Comparison of ENCODE assay signal across 8 cellular contexts in genomic region chr14:64550539-64551333, GRCh38. TPM values are rescaled to one million over a fixed set of nuclear protein-coding genes. Genes with fewer than 3 reads are reported as not detected.
DNase-seq lines count a peak whose midpoint lies in the region; ATAC-seq and TF ChIP-seq lines count a peak whose summit lies in the region.

No MANE protein-coding gene starts in this region.

- peak overlapping the region; percentile 81 for H3K4me2 ChIP-seq in trophoblast cell (ENCODE audit: low read length)
- no peak overlapping the region for H3K4me2 ChIP-seq in PC-3 (ENCODE audit: low read length)

- H3K4me1 ChIP-seq in esophagus muscularis mucosa (peaks cover 11 to 19% (median 17%) of the 10 kb centered on the region in 4 donors), trophoblast cell (ENCODE audit: control insufficient read depth in 1 of 2, insufficient read depth in 2 of 2, low read length in 2 of 2) (peaks cover 4 to 13% of the 10 kb centered on the region in 2 experiments), PC-3 (ENCODE audit: insufficient read depth, low read length) (no peaks in the 10 kb centered on the region), aorta (ENCODE audit: control insufficient read depth in 1 of 2, insufficient read depth in 2 of 2, low read length in 2 of 2) (no peaks in the 10 kb centered on the region)

- no peaks in the 10 kb centered on the region for H4K20me1 ChIP-seq in PC-3 (ENCODE audit: low read length)

- H2AK5ac ChIP-seq in trophoblast cell (ENCODE audit: low read length), result no peak overlapping the region

- H3K4ac ChIP-seq in trophoblast cell (ENCODE audit: low read depth, low read length), result no peak overlapping the region

- no peaks in the 10 kb centered on the region for H3K9me2 ChIP-seq in PC-3 (replicated peaks; ENCODE audit: low read length)

- TF ChIP-seq EP300 in esophagus muscularis mucosa (IDR thresholded peaks at IDR 0.05), result no peak

- no peak overlapping the region for H2BK5ac ChIP-seq in trophoblast cell (ENCODE audit: low read depth, low read length, poor library complexity)

- peaks cover 0 to 7% (median 0%) of the 10 kb centered on the region in 4 donors for H3K36me3 ChIP-seq in esophagus muscularis mucosa
- H3K36me3 ChIP-seq in trophoblast cell (ENCODE audit: control insufficient read depth in 1 of 2, insufficient read depth in 2 of 2, low read length in 2 of 2), result no peaks in the 10 kb centered on the region
- no peaks in the 10 kb centered on the region for H3K36me3 ChIP-seq in PC-3 (ENCODE audit: low read depth, low read length)
- H3K36me3 ChIP-seq in aorta (ENCODE audit: control insufficient read depth in 1 of 2, insufficient read depth in 2 of 2, low read length in 1 of 2), result no peaks in the 10 kb centered on the region

- H3K9ac ChIP-seq in trophoblast cell (ENCODE audit: low read length), result no peak overlapping the region
- H3K9ac ChIP-seq in PC-3 (ENCODE audit: low read length), result no peak overlapping the region

- H2AFZ ChIP-seq in trophoblast cell (ENCODE audit: insufficient read depth, low read length, poor library complexity), result no peak overlapping the region
- no peak overlapping the region for H2AFZ ChIP-seq in PC-3 (ENCODE audit: low read length)

- POLR2A ChIA-PET in PC-3 (lab: Charles Lee; ENCODE audit: unreplicated experiment), result interaction anchor here (0.6 kb wide), 1 partner anchor 220 kb away, joined by 3 read pairs; no protein-coding TSS in a partner anchor

- TF ChIP-seq CTCF in esophagus muscularis mucosa (IDR thresholded peaks at IDR 0.05) (no peak), PC-3 (conservative IDR thresholded peaks at IDR 0.05; ENCODE audit: low read depth, low read length) (no peak)

- H3K27ac ChIP-seq in esophagus muscularis mucosa (replicated peaks in 1 of 4) (peak overlapping the region in 2 of 4 donors; percentile 58 to 63), trophoblast cell (ENCODE audit: low read depth, low read length) (no peak overlapping the region), PC-3 (ENCODE audit: low read length) (no peak overlapping the region), aorta (ENCODE audit: low read depth in 1 of 2, low read length in 2 of 2) (no peak overlapping the region)

- peaks cover 3% of the 10 kb centered on the region for H3K79me2 ChIP-seq in trophoblast cell (ENCODE audit: control insufficient read depth, insufficient read depth, low read length, poor library complexity)
- H3K79me2 ChIP-seq in PC-3 (ENCODE audit: low read length), result no peaks in the 10 kb centered on the region

- intact Hi-C loops in esophagus muscularis mucosa (cut with DNase I), result no loop called here
- intact Hi-C loops in PC-3 (cut with micrococcal nuclease), result no loop called here
- intact Hi-C loops in aorta (cut with DNase I), result no loop called here

- H2BK120ac ChIP-seq in trophoblast cell (ENCODE audit: insufficient read depth, low read length, poor library complexity), result no peak overlapping the region

- H4K8ac ChIP-seq in trophoblast cell (ENCODE audit: low read depth, low read length), result no peak overlapping the region

- no peak overlapping the region for H3K23ac ChIP-seq in trophoblast cell (ENCODE audit: low read length)

- H3K4me3 ChIP-seq in esophagus muscularis mucosa, result peak overlapping the region in 3 of 4 donors; percentile 39 to 54 (median 51)
- no peak overlapping the region for H3K4me3 ChIP-seq in trophoblast cell (ENCODE audit: low read depth, low read length)
- no peak overlapping the region for H3K4me3 ChIP-seq in PC-3 (ENCODE audit: low read length)
- no peak overlapping the region for H3K4me3 ChIP-seq in aorta (ENCODE audit: low read length in 2 of 2)

- H3K18ac ChIP-seq in trophoblast cell (ENCODE audit: low read length), result no peak overlapping the region

- no peak overlapping the region for H4K12ac ChIP-seq in trophoblast cell (ENCODE audit: low read depth, low read length)

- H3K14ac ChIP-seq in trophoblast cell (ENCODE audit: low read length), result no peak overlapping the region

- H3K27me3 ChIP-seq in esophagus muscularis mucosa (peaks cover 0 to 4% (median 0%) of the 10 kb centered on the region in 4 donors), trophoblast cell (ENCODE audit: insufficient read depth, low read length) (no peaks in the 10 kb centered on the region), PC-3 (ENCODE audit: low read length) (no peaks in the 10 kb centered on the region), aorta (ENCODE audit: control insufficient read depth in 1 of 2, insufficient read depth in 2 of 2, low read length in 1 of 2) (no peaks in the 10 kb centered on the region)

- peaks cover 7% of the 10 kb centered on the region for H3K79me1 ChIP-seq in trophoblast cell (ENCODE audit: low read length)

- peak overlapping the region; percentile 69 for H4K91ac ChIP-seq in trophoblast cell (ENCODE audit: low read depth, low read length)

- CTCF ChIA-PET in PC-3 (lab: Charles Lee), result no interaction called here

- no peaks in the 10 kb centered on the region for H3F3A ChIP-seq in PC-3 (ENCODE audit: low read length, unreplicated experiment)

- no peak overlapping the region for H2BK12ac ChIP-seq in trophoblast cell (ENCODE audit: low read length)

- no peak for ATAC-seq in PC-3
- ATAC-seq in HG02623 (IDR thresholded peaks at IDR 0.05; ENCODE audit: unreplicated experiment), result no peak
- ATAC-seq in aorta (ENCODE audit: low FRiP score), result no peak

- no TSS peak for BruUV-seq in PC-3 (replicated peaks; lab: Mats Ljungman, UMichigan)

- DNase-seq in NCI-H1092 treated with DMSO at 0.1 percent for 48 hours (lab: John Stamatoyannopoulos, UW) (peak; percentile 57), NCI-H1092 (lab: John Stamatoyannopoulos, UW) (no peak), NCI-H524 treated with DMSO at 0.1 percent for 48 hours (lab: John Stamatoyannopoulos, UW) (peak; percentile 65), esophagus muscularis mucosa (ENCODE audit: extremely low spot score) (no peak), trophoblast cell (no peak), PC-3 (no peak), aorta (no peak)

- no peak for TF ChIP-seq POLR2A in esophagus muscularis mucosa (IDR thresholded peaks at IDR 0.05; ENCODE audit: low read depth)

- 75% methylated on average over 9 of the region's 9 CpGs for WGBS in esophagus muscularis mucosa
- WGBS in trophoblast cell (ENCODE audit: extremely low coverage, insufficient coverage, insufficient read length), result no CpG with 5 or more reads among the region's 9 CpGs
- 89 to 91% methylated on average over 9 of the region's 9 CpGs for WGBS in aorta, 2 donors

- H3K9me3 ChIP-seq in esophagus muscularis mucosa (no peaks in the 10 kb centered on the region), trophoblast cell (ENCODE audit: insufficient read depth, low read depth, low read length) (no peaks in the 10 kb centered on the region), PC-3 (ENCODE audit: low read length) (no peaks in the 10 kb centered on the region), aorta (ENCODE audit: control insufficient read depth, low read length) (no peaks in the 10 kb centered on the region)

RNA-seq across cellular contexts. Expression of gene PPP1R36, which starts 1.0 kb away (rescaled TPM):
- total RNA-seq in esophagus muscularis mucosa (under 1 TPM in 3 of 4 donors, not detected in 1; 0.34 to 0.83 (median 0.71) TPM), PC-3 (2014; rRNA removed) (0.26 TPM in 1 of 2 replicates, not detected in the other), aorta (1 to 10 TPM in 1 of 2 donors, under 1 TPM in 1; 0.42 to 1.0 TPM)
- polyA plus RNA-seq in trophoblast cell (2013), result 0.97 and 0.99 TPM in 2 replicates
- polyA plus RNA-seq in aorta, result 1 to 10 TPM; 1.4 to 1.9 TPM

RNA-seq across cellular contexts. Expression of gene HSPA2, which starts 10.2 kb away (rescaled TPM):
- 100 to 1,000 TPM; 196 to 334 (median 265) TPM for total RNA-seq in esophagus muscularis mucosa
- polyA plus RNA-seq in trophoblast cell (2013), result 52.5 and 55.1 TPM in 2 replicates
- total RNA-seq in PC-3 (2014; rRNA removed), result 15.7 and 16.5 TPM in 2 replicates
- total RNA-seq in aorta, result 10 to 100 TPM; 28.9 to 41.4 TPM
- polyA plus RNA-seq in aorta, result 10 to 100 TPM in 1 of 2 donors, 1 to 10 TPM in 1; 6.6 to 17.0 TPM

RNA-seq across cellular contexts. Expression of gene ZBTB1, which starts 46.2 kb away (rescaled TPM):
- 10 to 100 TPM; 31.4 to 41.9 (median 35.3) TPM for total RNA-seq in esophagus muscularis mucosa
- polyA plus RNA-seq in trophoblast cell (2013), result 38.0 and 39.2 TPM in 2 replicates
- 23.6 and 26.0 TPM in 2 replicates for total RNA-seq in PC-3 (2014; rRNA removed)
- total RNA-seq in aorta, result 10 to 100 TPM; 33.8 to 63.8 TPM
- 10 to 100 TPM; 14.0 to 20.9 TPM for polyA plus RNA-seq in aorta

RNA-seq across cellular contexts. Expression of gene ZBTB25, which starts 47.1 kb away (rescaled TPM):
- total RNA-seq in esophagus muscularis mucosa (10 to 100 TPM in 2 of 4 donors, 1 to 10 TPM in 2; 7.3 to 13.3 (median 10.4) TPM), PC-3 (2014; rRNA removed) (4.0 and 10.7 TPM in 2 replicates), aorta (10 to 100 TPM; 17.2 to 25.4 TPM)
- 9.0 and 9.1 TPM in 2 replicates for polyA plus RNA-seq in trophoblast cell (2013)
- 1 to 10 TPM in 1 of 2 donors, under 1 TPM in 1; 0.38 to 7.2 TPM for polyA plus RNA-seq in aorta

Comparison
In these comparisons a context has a peak if more than half of its experiments do, and no peak if none do; other contexts are left out.
1. DNase-seq: peak in NCI-H1092 treated with DMSO at 0.1 percent for 48 hours (single experiment) and NCI-H524 treated with DMSO at 0.1 percent for 48 hours (single experiment); none in NCI-H1092 (single experiment), esophagus muscularis mucosa (single experiment), trophoblast cell (0 of 2), PC-3 (single experiment) and aorta (0 of 2).
2. H3K4me3 ChIP-seq: peak in esophagus muscularis mucosa (3 of 4); none in trophoblast cell (single experiment), PC-3 (single experiment) and aorta (0 of 2).
3. RNA of gene HSPA2, which starts 10.2 kb away (total RNA-seq): 196 to 334 TPM in esophagus muscularis mucosa; 28.9 to 41.4 TPM in aorta and 15.7 to 16.5 TPM in PC-3; every median in the first group is over 4 times any median in the second.